Comparison of ENCODE assay signal across 8 cellular contexts in genomic region chr19:18436651-18437478, GRCh38. TPM values are rescaled to one million over a fixed set of nuclear protein-coding genes. Genes with fewer than 3 reads are reported as not detected.
DNase-seq lines count a peak whose midpoint lies in the region; ATAC-seq and TF ChIP-seq lines count a peak whose summit lies in the region.

No MANE protein-coding gene starts in this region.

- H3K4me3 ChIP-seq in effector memory CD4-positive, alpha-beta T cell (ENCODE audit: insufficient read depth, low read depth, low read length, poor library complexity, severe bottlenecking) = peak overlapping the region; percentile 64

- peak overlapping the region; percentile 57 for H3K4me3 Mint-ChIP-seq in activated CD4-positive, alpha-beta memory T cell treated with anti-CD3 and anti-CD28 coated beads, Interleukin-2, amount 10 ng/mL, durations not matched to agents 7 days and 5 days
- H3K4me3 Mint-ChIP-seq in mesothelial cell of epicardium = peak overlapping the region; percentile 75
- H3K4me3 Mint-ChIP-seq in stimulated activated memory B cell treated with anti-CD40 and anti-IgM and Interleukin-4, amounts not matched to agents 10 μg/mL and 1 μg/mL and 100 μg/mL, for 72 hours = peak overlapping the region; percentile 72

- H3K27me3 ChIP-seq in effector memory CD4-positive, alpha-beta T cell (replicated peaks; ENCODE audit: control insufficient read depth, insufficient read depth, low read length, poor library complexity, severe bottlenecking) = no peaks in the 10 kb centered on the region

- H3K4me1 ChIP-seq in effector memory CD4-positive, alpha-beta T cell (ENCODE audit: control insufficient read depth, insufficient read depth, low read length, poor library complexity, severe bottlenecking) = peaks cover 29% of the 10 kb centered on the region

- H3K9me3 ChIP-seq in effector memory CD4-positive, alpha-beta T cell (ENCODE audit: control insufficient read depth, low read length) = no peaks in the 10 kb centered on the region

- no peak overlapping the region for H3K27ac Mint-ChIP-seq in activated CD4-positive, alpha-beta memory T cell treated with anti-CD3 and anti-CD28 coated beads, Interleukin-2, amount 10 ng/mL, durations not matched to agents 7 days and 5 days
- H3K27ac Mint-ChIP-seq in mesothelial cell of epicardium = peak overlapping the region; percentile 86
- no peak overlapping the region for H3K27ac Mint-ChIP-seq in stimulated activated memory B cell treated with anti-CD40 and anti-IgM and Interleukin-4, amounts not matched to agents 10 μg/mL and 1 μg/mL and 100 μg/mL, for 72 hours

- TF ChIP-seq CTCF in GM10248 (IDR thresholded peaks at IDR 0.05; ENCODE audit: control extremely low read depth, extremely low read depth, low read depth, missing control alignments) (no peak), mesothelial cell of epicardium (IDR thresholded peaks at IDR 0.05; ENCODE audit: unreplicated experiment) (no peak)

- H3K9me3 Mint-ChIP-seq in activated CD4-positive, alpha-beta memory T cell treated with anti-CD3 and anti-CD28 coated beads, Interleukin-2, amount 10 ng/mL, durations not matched to agents 7 days and 5 days = no peaks in the 10 kb centered on the region
- H3K9me3 Mint-ChIP-seq in mesothelial cell of epicardium = no peaks in the 10 kb centered on the region
- no peaks in the 10 kb centered on the region for H3K9me3 Mint-ChIP-seq in stimulated activated memory B cell treated with anti-CD40 and anti-IgM and Interleukin-4, amounts not matched to agents 10 μg/mL and 1 μg/mL and 100 μg/mL, for 72 hours

- no peaks in the 10 kb centered on the region for H3K27me3 Mint-ChIP-seq in activated CD4-positive, alpha-beta memory T cell treated with anti-CD3 and anti-CD28 coated beads, Interleukin-2, amount 10 ng/mL, durations not matched to agents 7 days and 5 days
- H3K27me3 Mint-ChIP-seq in mesothelial cell of epicardium (ENCODE audit: low read depth) = no peaks in the 10 kb centered on the region
- no peaks in the 10 kb centered on the region for H3K27me3 Mint-ChIP-seq in stimulated activated memory B cell treated with anti-CD40 and anti-IgM and Interleukin-4, amounts not matched to agents 10 μg/mL and 1 μg/mL and 100 μg/mL, for 72 hours

- H3K36me3 Mint-ChIP-seq in activated CD4-positive, alpha-beta memory T cell treated with anti-CD3 and anti-CD28 coated beads, Interleukin-2, amount 10 ng/mL, durations not matched to agents 7 days and 5 days (ENCODE audit: low read depth) = peaks cover 28% of the 10 kb centered on the region
- H3K36me3 Mint-ChIP-seq in mesothelial cell of epicardium = peaks cover 2% of the 10 kb centered on the region
- no peaks in the 10 kb centered on the region for H3K36me3 Mint-ChIP-seq in stimulated activated memory B cell treated with anti-CD40 and anti-IgM and Interleukin-4, amounts not matched to agents 10 μg/mL and 1 μg/mL and 100 μg/mL, for 72 hours

- POLR2A ChIA-PET in GM10248 (lab: Yijun Ruan, JAX) = interaction anchor here (0.7 kb wide), 1 partner anchor 22 kb away, joined by 3 read pairs; no protein-coding TSS in a partner anchor
- POLR2A ChIA-PET in activated CD4-positive, alpha-beta memory T cell treated with anti-CD3 and anti-CD28 coated beads, Interleukin-2, amount 10 ng/mL, durations not matched to agents 7 days and 5 days (lab: Charles Lee) = interaction anchor here (0.9 to 1.6 kb wide), 4 partner anchors 14 to 121 kb away, joined by 3 to 10 read pairs (median 5); partner anchors contain the start of gene KXD1

- no peaks in the 10 kb centered on the region for H3K36me3 ChIP-seq in effector memory CD4-positive, alpha-beta T cell (ENCODE audit: control insufficient read depth, insufficient read depth, low read length)

- CTCF ChIA-PET in GM10248 (lab: Yijun Ruan, JAX) = interaction anchor here (1.4 to 1.6 kb wide), 2 partner anchors 11 to 14 kb away, joined by 4 to 5 read pairs; no protein-coding TSS in a partner anchor
- CTCF ChIA-PET in activated CD4-positive, alpha-beta memory T cell treated with anti-CD3 and anti-CD28 coated beads, Interleukin-2, amount 10 ng/mL, durations not matched to agents 7 days and 5 days (lab: Charles Lee) = no interaction called here

- DNase-seq in GM10248 (ENCODE audit: extremely low spot score) (peak; percentile 93), NCI-H526 treated with DMSO at 0.1 percent for 48 hours (lab: John Stamatoyannopoulos, UW) (peak; percentile 28), mesothelial cell of epicardium (ENCODE audit: low spot score in 2 of 2, unreplicated experiment in 2 of 2) (peak; percentile 75 to 87), GOT3 (lab: John Stamatoyannopoulos, UW) (no peak)
- DNase-seq in activated CD4-positive, alpha-beta memory T cell treated with anti-CD3 and anti-CD28 coated beads, Interleukin-2, amount 10 ng/mL, durations not matched to agents 7 days and 5 days = peak; percentile 70
- peak; percentile 70 to 78 (median 70) for DNase-seq in effector memory CD4-positive, alpha-beta T cell

- H3K4me1 Mint-ChIP-seq in activated CD4-positive, alpha-beta memory T cell treated with anti-CD3 and anti-CD28 coated beads, Interleukin-2, amount 10 ng/mL, durations not matched to agents 7 days and 5 days = peaks cover 37% of the 10 kb centered on the region
- H3K4me1 Mint-ChIP-seq in mesothelial cell of epicardium = peaks cover 50% of the 10 kb centered on the region
- H3K4me1 Mint-ChIP-seq in stimulated activated memory B cell treated with anti-CD40 and anti-IgM and Interleukin-4, amounts not matched to agents 10 μg/mL and 1 μg/mL and 100 μg/mL, for 72 hours = peaks cover 58% of the 10 kb centered on the region

- ATAC-seq in HG02885 (IDR thresholded peaks at IDR 0.05; ENCODE audit: poor library complexity, unreplicated experiment) = peak; percentile 53
- ATAC-seq in stimulated activated memory B cell treated with anti-CD40 and anti-IgM and Interleukin-4, amounts not matched to agents 10 μg/mL and 1 μg/mL and 100 μg/mL, for 72 hours = peak; percentile 78

- no peak overlapping the region for H3K27ac ChIP-seq in effector memory CD4-positive, alpha-beta T cell (ENCODE audit: insufficient read depth, low read length, poor library complexity, severe bottlenecking)

RNA-seq across cellular contexts. Expression of gene ISYNA1, which starts 1.1 kb away (rescaled TPM):
- 10 to 100 TPM; 16.7 to 18.0 TPM for total RNA-seq in activated CD4-positive, alpha-beta memory T cell treated with anti-CD3 and anti-CD28 coated beads, Interleukin-2, amount 10 ng/mL, durations not matched to agents 7 days and 5 days
- 795 to 833 TPM (median 826 TPM) in 3 replicates for total RNA-seq in mesothelial cell of epicardium

RNA-seq across cellular contexts. Expression of gene SSBP4, which starts 17.7 kb away (rescaled TPM):
- 100 to 1,000 TPM; 140 to 153 TPM for total RNA-seq in activated CD4-positive, alpha-beta memory T cell treated with anti-CD3 and anti-CD28 coated beads, Interleukin-2, amount 10 ng/mL, durations not matched to agents 7 days and 5 days
- total RNA-seq in mesothelial cell of epicardium = 120 to 123 TPM (median 121 TPM) in 3 replicates

RNA-seq across cellular contexts. Expression of gene LRRC25, which starts 39.4 kb away (rescaled TPM):
- not detected for total RNA-seq in activated CD4-positive, alpha-beta memory T cell treated with anti-CD3 and anti-CD28 coated beads, Interleukin-2, amount 10 ng/mL, durations not matched to agents 7 days and 5 days
- 0.18 to 0.29 TPM in 2 of 3 replicates, not detected in the other for total RNA-seq in mesothelial cell of epicardium

RNA-seq across cellular contexts. Expression of gene GDF15, which starts 50.9 kb away (rescaled TPM):
- not detected for total RNA-seq in activated CD4-positive, alpha-beta memory T cell treated with anti-CD3 and anti-CD28 coated beads, Interleukin-2, amount 10 ng/mL, durations not matched to agents 7 days and 5 days
- total RNA-seq in mesothelial cell of epicardium = 3.2 to 4.7 TPM (median 3.9 TPM) in 3 replicates

Comparison
In these comparisons a context has a peak if more than half of its experiments do, and no peak if none do; other contexts are left out.
1. RNA of gene ISYNA1, which starts 1.1 kb away (total RNA-seq): 795 to 833 TPM in mesothelial cell of epicardium; 16.7 to 18.0 TPM in activated CD4-positive, alpha-beta memory T cell treated with anti-CD3 and anti-CD28 coated beads, Interleukin-2, amount 10 ng/mL, durations not matched to agents 7 days and 5 days; every median in the first group is over 10 times any median in the second.
2. Peak in every context shown above with its lines, with median percentiles within 50 percentile points of each other: H3K4me3 Mint-ChIP-seq.